In the genomic region with DNA sequence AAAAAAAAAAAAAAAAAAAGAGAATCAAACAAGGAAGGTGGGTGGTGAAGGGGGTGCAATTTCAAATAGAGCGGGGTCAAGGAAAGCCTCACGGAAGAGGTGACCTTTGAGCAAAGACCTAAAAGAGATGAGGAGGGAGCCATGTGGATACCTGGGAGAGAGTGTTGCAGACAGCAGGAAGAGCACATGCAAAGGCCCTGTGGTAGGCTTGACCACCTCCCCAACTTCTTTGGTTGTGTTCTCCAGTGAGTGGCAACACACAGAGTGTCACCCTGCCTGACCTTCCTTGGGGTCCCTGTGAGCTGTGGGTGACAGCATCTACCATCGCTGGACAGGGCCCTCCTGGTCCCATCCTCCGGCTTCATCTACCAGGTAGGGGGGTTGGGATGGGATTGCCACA, we compare ENCODE assay signal across 11 cellular contexts. TPM values are rescaled to one million over a fixed set of nuclear protein-coding genes. Genes with fewer than 3 reads are reported as not detected.
"Had no signal": no experiment of that assay in that cellular context is flagged by ENCODE, and none has a peak within 500 bp of the region (broad histone marks: within the 10 kb centered on the region; RNA-seq: fewer than 3 reads in every experiment).

No MANE protein-coding gene starts in this region.

- ATAC-seq: HepG2 had no signal

- H3K4me3 Mint-ChIP-seq: H9, HFFc6, IgD-negative memory B cell had no signal

- H3K9ac ChIP-seq: GM23248 had no signal

- H3K27ac ChIP-seq: GM23248, HL-60 had no signal

- FAIRE-seq: HepG2 had no signal

- H2AFZ ChIP-seq: GM23248 had no signal

- H3K4me1 Mint-ChIP-seq: H9 had no signal

- H3K27ac Mint-ChIP-seq: H9, HFFc6 had no signal

- H3K4me3 ChIP-seq: GM23248 had no signal

- H3K9me3 Mint-ChIP-seq: HFFc6 had no signal

- H3K27me3 Mint-ChIP-seq: IgD-negative memory B cell had no signal

- DNase-seq: GM23248, GOT3, H9, HCEC 1CT, HFFc6, KG1 had no signal

RNA-seq across cellular contexts. Expression of a gene that starts 11.4 kb away (rescaled TPM):
- total RNA-seq: GM23248 had no signal
- polyA plus RNA-seq: IgD-negative memory B cell had no signal

RNA-seq across cellular contexts. Expression of a gene that starts 22.6 kb away (rescaled TPM):
- total RNA-seq: GM23248, H4, H9, HepG2, HFFc6, HT1080 had no signal
- polyA plus RNA-seq: GM23248, HepG2 had no signal

RNA-seq across cellular contexts. Expression of a gene that starts 35.1 kb away (rescaled TPM):
- total RNA-seq: GM23248, H4, HFFc6 had no signal
- polyA plus RNA-seq: GM23248, IgD-negative memory B cell had no signal
